10 cellular contexts compared by ENCODE assay signal in the genomic region with DNA sequence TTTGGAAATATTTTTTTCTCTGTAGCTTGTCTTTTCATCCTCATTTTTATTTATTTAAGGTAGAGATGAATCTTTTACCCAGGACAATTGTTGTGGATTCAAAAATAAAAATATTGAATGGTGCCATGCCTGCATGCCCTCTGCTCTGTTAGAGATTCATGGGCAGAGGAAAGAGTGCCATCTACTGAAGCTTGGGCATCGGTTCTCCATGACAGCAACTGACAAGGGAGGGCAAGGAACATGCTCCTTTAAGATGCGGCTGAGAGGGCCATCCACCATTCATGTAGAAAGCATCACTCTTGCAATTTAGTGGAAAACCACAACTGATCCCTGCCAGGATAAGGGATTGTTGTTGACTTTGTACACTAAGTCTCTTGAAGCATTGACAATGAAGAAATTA.
DNase-seq lines count a peak whose midpoint lies in the region; ATAC-seq and TF ChIP-seq lines count a peak whose summit lies in the region.
"Had no signal": no experiment of that assay in that cellular context is flagged by ENCODE, and none has a peak within 500 bp of the region (broad histone marks: within the 10 kb centered on the region; RNA-seq: fewer than 3 reads in every experiment).

No MANE protein-coding gene starts in this region.

- H3K9me3 Mint-ChIP-seq in activated CD4-positive, alpha-beta memory T cell treated with anti-CD3 and anti-CD28 coated beads for 36 hours: no peaks in the 10 kb centered on the region
- H3K9me3 Mint-ChIP-seq: activated B cell treated with CpG ODN at 0.5 μM for 24 hours had no signal

- DNase-seq in D341Med (ENCODE audit: low spot score) (peak; percentile 29), HT1080 (ENCODE audit: low read depth) (peak; percentile 16), cardiac fibroblast (ENCODE audit: low read depth in 2 of 2) (peak; percentile 6 to 30), lung microvascular endothelial cell (ENCODE audit: low read depth in 2 of 2) (peak; percentile 19 to 30), middle frontal gyrus (ENCODE audit: extremely low spot score, low spot score) (no peak), upper lobe of left lung (no peak)
- DNase-seq in activated CD4-positive, alpha-beta memory T cell treated with anti-CD3 and anti-CD28 coated beads for 36 hours: no peak
- DNase-seq: activated B cell treated with CpG ODN at 0.5 μM for 24 hours, sigmoid colon had no signal

- CTCF ChIA-PET in activated CD4-positive, alpha-beta memory T cell treated with anti-CD3 and anti-CD28 coated beads for 36 hours (lab: Charles Lee): interaction anchor here (1.4 kb wide), 1 partner anchor 365 kb away, joined by 5 read pairs; no protein-coding TSS in a partner anchor

- H3K4me1 ChIP-seq in upper lobe of left lung: no peaks in the 10 kb centered on the region

- no peak overlapping the region for H3K4me3 ChIP-seq in cardiac fibroblast (replicated peaks in 1 of 2; ENCODE audit: low read depth in 2 of 2, low read length in 2 of 2)
- no peak overlapping the region for H3K4me3 ChIP-seq in upper lobe of left lung
- H3K4me3 ChIP-seq: sigmoid colon had no signal

- no peak for TF ChIP-seq EP300 in upper lobe of left lung (IDR thresholded peaks at IDR 0.05)

- TF ChIP-seq CTCF in cardiac fibroblast (IDR thresholded peaks at IDR 0.05; ENCODE audit: low read depth, low read length) (no peak), upper lobe of left lung (IDR thresholded peaks at IDR 0.05) (no peak)

- peaks cover 10% of the 10 kb centered on the region for H3K27me3 Mint-ChIP-seq in activated CD4-positive, alpha-beta memory T cell treated with anti-CD3 and anti-CD28 coated beads for 36 hours
- H3K27me3 Mint-ChIP-seq: activated B cell treated with CpG ODN at 0.5 μM for 24 hours had no signal

- H3K27ac ChIP-seq in upper lobe of left lung: no peak overlapping the region
- H3K27ac ChIP-seq: sigmoid colon had no signal

- POLR2A ChIA-PET in activated CD4-positive, alpha-beta memory T cell treated with anti-CD3 and anti-CD28 coated beads for 36 hours (lab: Charles Lee): no interaction called here

- ATAC-seq in GM21515 (IDR thresholded peaks at IDR 0.05; ENCODE audit: unreplicated experiment): no peak
- ATAC-seq in upper lobe of left lung (ENCODE audit: low FRiP score in 2 of 2): no peak

- no peaks in the 10 kb centered on the region for H3K27me3 ChIP-seq in upper lobe of left lung
- H3K27me3 ChIP-seq: sigmoid colon had no signal

- no peak overlapping the region for H3K4me3 Mint-ChIP-seq in activated CD4-positive, alpha-beta memory T cell treated with anti-CD3 and anti-CD28 coated beads for 36 hours
- H3K4me3 Mint-ChIP-seq: activated B cell treated with CpG ODN at 0.5 μM for 24 hours had no signal

- H3K27ac Mint-ChIP-seq in activated CD4-positive, alpha-beta memory T cell treated with anti-CD3 and anti-CD28 coated beads for 36 hours: no peak overlapping the region
- H3K27ac Mint-ChIP-seq: activated B cell treated with CpG ODN at 0.5 μM for 24 hours had no signal

- 69 to 96% methylated on average over 2 of the region's 2 CpGs for WGBS in upper lobe of left lung, 2 donors

- no peaks in the 10 kb centered on the region for H3K36me3 ChIP-seq in upper lobe of left lung
- H3K36me3 ChIP-seq: sigmoid colon had no signal

- H3K9me3 ChIP-seq in upper lobe of left lung: no peaks in the 10 kb centered on the region
- H3K9me3 ChIP-seq: sigmoid colon had no signal

- no peak for TF ChIP-seq POLR2A in upper lobe of left lung (IDR thresholded peaks at IDR 0.05)

- H3K4me1 Mint-ChIP-seq in activated CD4-positive, alpha-beta memory T cell treated with anti-CD3 and anti-CD28 coated beads for 36 hours (ENCODE audit: low read depth): no peaks in the 10 kb centered on the region
- H3K4me1 Mint-ChIP-seq: activated B cell treated with CpG ODN at 0.5 μM for 24 hours had no signal

- intact Hi-C loops in activated CD4-positive, alpha-beta memory T cell treated with anti-CD3 and anti-CD28 coated beads for 36 hours (cut with micrococcal nuclease): no loop called here

- no peaks in the 10 kb centered on the region for H3K36me3 Mint-ChIP-seq in activated CD4-positive, alpha-beta memory T cell treated with anti-CD3 and anti-CD28 coated beads for 36 hours

Comparison
In these comparisons a context has a peak if more than half of its experiments do, and no peak if none do; other contexts are left out.
1. DNase-seq: peak in D341Med (single experiment), HT1080 (single experiment), cardiac fibroblast (2 of 2) and lung microvascular endothelial cell (2 of 2); none in middle frontal gyrus (single experiment), activated CD4-positive, alpha-beta memory T cell treated with anti-CD3 and anti-CD28 coated beads for 36 hours (single experiment) and upper lobe of left lung (0 of 2).